8 cellular contexts compared by ENCODE assay signal in genomic region chr9:36190388-36191289, GRCh38. TPM values are rescaled to one million over a fixed set of nuclear protein-coding genes. Genes with fewer than 3 reads are reported as not detected.
DNase-seq lines count a peak whose midpoint lies in the region; ATAC-seq and TF ChIP-seq lines count a peak whose summit lies in the region.

TSS of gene CLTA (plus strand) at chr9:36190921. CDS start at chr9:36191057, 136 bp downstream.

- peak within 1 kb of the TSS; percentile 95 for H3K4me3 Mint-ChIP-seq in T-helper 2 cell treated with Interferon-gamma antibody and Interleukin-4, amounts not matched to agents 5 μg/mL and 100 μg/mL, for 36 hours

- no peaks in the 10 kb centered on the region for H3K9me3 ChIP-seq in ascending aorta
- H3K9me3 ChIP-seq in right cardiac atrium (ENCODE audit: control insufficient read depth, low read length): no peaks in the 10 kb centered on the region
- H3K9me3 ChIP-seq in uterus: no peaks in the 10 kb centered on the region

- H3K27me3 ChIP-seq in ascending aorta: no peaks in the 10 kb centered on the region
- H3K27me3 ChIP-seq in right cardiac atrium (ENCODE audit: control insufficient read depth, insufficient read depth): no peaks in the 10 kb centered on the region
- H3K27me3 ChIP-seq in uterus: no peaks in the 10 kb centered on the region

- H3K4me1 ChIP-seq in ascending aorta (peaks cover 4 to 31% of the 10 kb centered on the region in 2 donors), right cardiac atrium (ENCODE audit: control insufficient read depth, insufficient read depth, low read length) (peaks cover 14% of the 10 kb centered on the region), uterus (peaks cover 0 to 18% of the 10 kb centered on the region in 2 donors)

- H3K27me3 Mint-ChIP-seq in T-helper 2 cell treated with Interferon-gamma antibody and Interleukin-4, amounts not matched to agents 5 μg/mL and 100 μg/mL, for 36 hours (ENCODE audit: low read depth): peaks cover 5% of the 10 kb centered on the region

- intact Hi-C loops in ascending aorta (cut with DNase I): loop anchor here (1.0 to 10.0 kb wide), 4 partner anchors 24 to 134 kb away; partner anchors contain the start of gene GNE
- intact Hi-C loops in right cardiac atrium (cut with DNase I): no loop called here
- intact Hi-C loops in uterus (cut with DNase I; ENCODE audit: low total_unique reads): no loop called here

- peak within 1 kb of the TSS; percentile 85 for H3K27ac Mint-ChIP-seq in T-helper 2 cell treated with Interferon-gamma antibody and Interleukin-4, amounts not matched to agents 5 μg/mL and 100 μg/mL, for 36 hours

- H3K36me3 Mint-ChIP-seq in T-helper 2 cell treated with Interferon-gamma antibody and Interleukin-4, amounts not matched to agents 5 μg/mL and 100 μg/mL, for 36 hours (ENCODE audit: low read depth): peaks cover 25% of the 10 kb centered on the region

- H3K27ac ChIP-seq in ascending aorta (peak within 1 kb of the TSS; percentile 94 to 95), right cardiac atrium (ENCODE audit: low read length) (peak within 1 kb of the TSS; percentile 91), uterus (peak within 1 kb of the TSS; percentile 90 to 93)

- TF ChIP-seq CTCF in ascending aorta (IDR thresholded peaks at IDR 0.05): peak; percentile 43 to 63 (median 53)
- TF ChIP-seq CTCF in uterus (IDR thresholded peaks at IDR 0.05): peak; percentile 60 to 65 (median 61)

- ATAC-seq in GM18505 (IDR thresholded peaks at IDR 0.05; ENCODE audit: unreplicated experiment): peak; percentile 96
- ATAC-seq in HG02973 (IDR thresholded peaks at IDR 0.05; ENCODE audit: unreplicated experiment): peak; percentile 95
- ATAC-seq in right cardiac atrium: peak; percentile 99 to 100

- no peaks in the 10 kb centered on the region for H3K9me3 Mint-ChIP-seq in T-helper 2 cell treated with Interferon-gamma antibody and Interleukin-4, amounts not matched to agents 5 μg/mL and 100 μg/mL, for 36 hours

- under 1% methylated on average over 68 of the region's 68 CpGs for WGBS in right cardiac atrium

- peak; percentile 97 to 99 for DNase-seq in NCI-H1930 (lab: John Stamatoyannopoulos, UW)
- peak; percentile 94 for DNase-seq in T-helper 2 cell treated with Interferon-gamma antibody and Interleukin-4, amounts not matched to agents 5 μg/mL and 100 μg/mL, for 36 hours (ENCODE audit: low spot score)
- DNase-seq in ascending aorta (ENCODE audit: low spot score in 2 of 2): peak; percentile 91 to 98
- peak; percentile 97 to 98 (median 97) for DNase-seq in right cardiac atrium
- peak; percentile 97 for DNase-seq in pulmonary artery endothelial cell (ENCODE audit: low read depth, low spot score)
- peak; percentile 94 to 97 for DNase-seq in uterus

- TF ChIP-seq POLR2A in GM18505 (IDR thresholded peaks at IDR 0.05; ENCODE audit: borderline replicate concordance, extremely low read depth, insufficient read depth, insufficient read length) (peak; percentile 99), uterus (IDR thresholded peaks at IDR 0.05) (peak; percentile 81 to 84)

- H3K4me3 ChIP-seq in ascending aorta (peak within 1 kb of the TSS; percentile 86 to 99), right cardiac atrium (ENCODE audit: low read length) (peak within 1 kb of the TSS; percentile 87), uterus (peak within 1 kb of the TSS; percentile 83 to 98)

- H3K4me1 Mint-ChIP-seq in T-helper 2 cell treated with Interferon-gamma antibody and Interleukin-4, amounts not matched to agents 5 μg/mL and 100 μg/mL, for 36 hours (ENCODE audit: low read depth): peaks cover 39% of the 10 kb centered on the region

- H3K36me3 ChIP-seq in ascending aorta (no peaks in the 10 kb centered on the region), uterus (no peaks in the 10 kb centered on the region)

RNA-seq across cellular contexts. Expression of gene CLTA, which starts in this region (rescaled TPM):
- 222 TPM for total RNA-seq in ascending aorta
- 10 to 100 TPM; 69.0 to 76.7 (median 75.1) TPM for total RNA-seq in right cardiac atrium
- polyA plus RNA-seq in right cardiac atrium: 69.5 TPM
- total RNA-seq in pulmonary artery endothelial cell: 264 and 287 TPM in 2 replicates
- 100 to 1,000 TPM; 111 to 191 (median 141) TPM for total RNA-seq in uterus

Comparison
In these comparisons a context has a peak if more than half of its experiments do, and no peak if none do; other contexts are left out.
1. Peak in every context shown above with its lines: DNase-seq, ATAC-seq, H3K4me3 ChIP-seq and H3K27ac ChIP-seq.